ENCODE assay signal across 8 cellular contexts in genomic region chr7:101121996-101122932, GRCh38. TPM values are rescaled to one million over a fixed set of nuclear protein-coding genes. Genes with fewer than 3 reads are reported as not detected.
DNase-seq lines count a peak whose midpoint lies in the region; ATAC-seq and TF ChIP-seq lines count a peak whose summit lies in the region.

No MANE protein-coding gene starts in this region.

- H3K27me3 Mint-ChIP-seq in Caco-2 (ENCODE audit: insufficient read depth, unreplicated experiment) = no peaks in the 10 kb centered on the region

- 46% methylated on average over 4 of the region's 17 CpGs; no CpG with 5 or more reads in 1 of the 2 experiments for WGBS in IMR-90 (ENCODE audit: extremely low coverage in 2 of 2, insufficient read length in 1 of 2), 2 experiments

- peak overlapping the region; percentile 65 for H3K4me3 Mint-ChIP-seq in Caco-2 (ENCODE audit: unreplicated experiment)

- no TSS peak for BruUV-seq in Caco-2 (replicated peaks; lab: Mats Ljungman, UMichigan)
- BruUV-seq in IMR-90 (replicated peaks; lab: Mats Ljungman, UMichigan) = no TSS peak

- H2BK15ac ChIP-seq in IMR-90 (ENCODE audit: low read depth, low read length) = peak overlapping the region; percentile 98

- peak; percentile 7 for TF ChIP-seq RAD21 in IMR-90 (IDR thresholded peaks at IDR 0.05; ENCODE audit: low read length)

- peak overlapping the region; percentile 94 for H2BK120ac ChIP-seq in IMR-90 (ENCODE audit: low read depth, low read length)

- H3K14ac ChIP-seq in IMR-90 (replicated peaks; ENCODE audit: low read depth, low read length) = peak overlapping the region; percentile 99

- H3K27ac ChIP-seq in IMR-90 (ENCODE audit: insufficient read depth, low read length) = peak overlapping the region; percentile 93
- H3K27ac ChIP-seq in brain microvascular endothelial cell = peak overlapping the region; percentile 97
- H3K27ac ChIP-seq in subcutaneous abdominal adipose tissue (ENCODE audit: low read depth, low read length) = peak overlapping the region; percentile 69

- H4K91ac ChIP-seq in IMR-90 (ENCODE audit: insufficient read depth, low read depth, low read length) = peak overlapping the region; percentile 96

- H3K23ac ChIP-seq in IMR-90 (ENCODE audit: low read depth, low read length) = peak overlapping the region; percentile 97

- peaks cover 3% of the 10 kb centered on the region; the same call in 1 of the 2 replicates for H4K20me1 ChIP-seq in IMR-90 (ENCODE audit: insufficient read depth, low read length)

- peak; percentile 64 for ATAC-seq in IMR-90 (ENCODE audit: low read depth)
- ATAC-seq in left colon = peak; percentile 76
- no peak for ATAC-seq in GM18909 (IDR thresholded peaks at IDR 0.05; ENCODE audit: poor library complexity, unreplicated experiment)
- no peak for ATAC-seq in HG02759 (IDR thresholded peaks at IDR 0.05; ENCODE audit: unreplicated experiment)

- H3K18ac ChIP-seq in IMR-90 (ENCODE audit: low read depth, low read length) = peak overlapping the region; percentile 72

- TF ChIP-seq CTCF in Caco-2 (IDR thresholded peaks at IDR 0.05; ENCODE audit: insufficient read depth in 1 of 2, low read depth in 1 of 2, low read length in 1 of 2, severe bottlenecking in 1 of 2, unreplicated experiment in 1 of 2) (no peak), IMR-90 (conservative IDR thresholded peaks at IDR 0.05; ENCODE audit: low read depth, low read length) (no peak), brain microvascular endothelial cell (IDR thresholded peaks at IDR 0.05; ENCODE audit: low read depth, low read length, missing control alignments) (no peak)

- peak overlapping the region; percentile 98 for H2AK5ac ChIP-seq in IMR-90 (ENCODE audit: low read depth, low read length)

- POLR2A ChIA-PET in Caco-2 (lab: Charles Lee) (interaction anchor here (0.5 to 1.1 kb wide), 4 partner anchors 12 to 286 kb away, joined by 3 to 5 read pairs (median 3); no protein-coding TSS in a partner anchor), IMR-90 (lab: Charles Lee; ENCODE audit: unreplicated experiment) (interaction anchor here (0.6 to 1.2 kb wide), 5 partner anchors 11 to 510 kb away, joined by 3 to 7 read pairs (median 4); partner anchors contain the start of gene TRIM56)

- in situ Hi-C loops in IMR-90 (cut with MboI; ENCODE audit: low sequenced_read_pairs) = loop anchor here (25.0 kb wide), 1 partner anchor 685 kb away; the partner anchor contains the start of genes MEPCE, PPP1R35 and ZCWPW1
- in situ Hi-C loops in brain microvascular endothelial cell (cut with HindIII; ENCODE audit: low pct_ligation_motif_present, low sequenced_read_pairs) = no loop called here

- intact Hi-C loops in Caco-2 (cut with micrococcal nuclease; ENCODE audit: unreplicated experiment) = no loop called here
- intact Hi-C loops in IMR-90 (cut with micrococcal nuclease) = loop anchor here (1.0 kb wide), 1 partner anchor 22 kb away; no protein-coding TSS in a partner anchor
- intact Hi-C loops in left colon (cut with DNase I, micrococcal nuclease) = no loop called here

- peak overlapping the region; percentile 97 for H3K4ac ChIP-seq in IMR-90 (ENCODE audit: low read depth, low read length)

- H2BK20ac ChIP-seq in IMR-90 (ENCODE audit: low read depth, low read length) = peak overlapping the region; percentile 97

- H3K36me3 ChIP-seq in Caco-2 (ENCODE audit: control insufficient read depth, insufficient read depth, low read length) (no peaks in the 10 kb centered on the region), IMR-90 (ENCODE audit: control insufficient read depth, insufficient read depth, low read length) (no peaks in the 10 kb centered on the region; the same call in 1 of the 2 replicates), brain microvascular endothelial cell (replicated peaks) (peaks cover 3% of the 10 kb centered on the region), subcutaneous abdominal adipose tissue (ENCODE audit: control insufficient read depth in 5 of 5, insufficient read depth in 5 of 5, low read length in 5 of 5) (no peaks in the 10 kb centered on the region)

- H3K9me3 Mint-ChIP-seq in Caco-2 (ENCODE audit: unreplicated experiment) = no peaks in the 10 kb centered on the region

- H3K36me3 Mint-ChIP-seq in Caco-2 (ENCODE audit: insufficient read depth, unreplicated experiment) = no peaks in the 10 kb centered on the region

- CTCF ChIA-PET in Caco-2 (lab: Charles Lee) (interaction anchor here (0.6 to 1.4 kb wide), 4 partner anchors 14 to 37 kb away, joined by 4 read pairs; partner anchors contain the start of gene TRIM56), IMR-90 (lab: Yijun Ruan, JAX) (interaction anchor here (0.9 to 1.5 kb wide), 3 partner anchors 21 to 45 kb away, joined by 3 read pairs; no protein-coding TSS in a partner anchor)

- peak overlapping the region; percentile 96 for H3K56ac ChIP-seq in IMR-90 (ENCODE audit: extremely low read depth, insufficient read depth, low read length)

- peak overlapping the region; percentile 73 to 98 for H4K8ac ChIP-seq in IMR-90 (ENCODE audit: low read depth in 2 of 2, low read length in 2 of 2)

- H3K27ac Mint-ChIP-seq in Caco-2 (ENCODE audit: unreplicated experiment) = peak overlapping the region; percentile 79

- H2AK9ac ChIP-seq in IMR-90 (replicated peaks; ENCODE audit: low read depth, low read length, poor library complexity) = peak overlapping the region; percentile 78

- H3K4me1 ChIP-seq in Caco-2 (peaks cover 33% of the 10 kb centered on the region), IMR-90 (ENCODE audit: control insufficient read depth, insufficient read depth, low read length) (peaks cover 25% of the 10 kb centered on the region), subcutaneous abdominal adipose tissue (ENCODE audit: control insufficient read depth in 5 of 5, insufficient read depth in 5 of 5, low read length in 5 of 5) (peaks cover 10 to 48% (median 33%) of the 10 kb centered on the region in 5 donors)

- H3K9me3 ChIP-seq in Caco-2 = no peaks in the 10 kb centered on the region
- H3K9me3 ChIP-seq in IMR-90 (ENCODE audit: control insufficient read depth, insufficient read depth, low read length) = no peaks in the 10 kb centered on the region
- H3K9me3 ChIP-seq in subcutaneous abdominal adipose tissue (ENCODE audit: control insufficient read depth in 5 of 5, low read length in 5 of 5) = no peaks in the 10 kb centered on the region

- H3K27me3 ChIP-seq in Caco-2 (replicated peaks; ENCODE audit: control insufficient read depth, insufficient read depth, low read length) (no peaks in the 10 kb centered on the region), IMR-90 (ENCODE audit: control insufficient read depth, insufficient read depth, low read length) (no peaks in the 10 kb centered on the region), brain microvascular endothelial cell (replicated peaks) (no peaks in the 10 kb centered on the region), subcutaneous abdominal adipose tissue (ENCODE audit: control insufficient read depth in 5 of 5, insufficient read depth in 4 of 5, low read length in 5 of 5) (peaks cover 0 to 16% (median 2%) of the 10 kb centered on the region in 5 donors)

- peak overlapping the region; percentile 74 for H2AFZ ChIP-seq in IMR-90 (replicated peaks; ENCODE audit: low read length, poor library complexity)

- H3K4me3 ChIP-seq in Caco-2 (ENCODE audit: low read depth, low read length) = peak overlapping the region; percentile 13
- H3K4me3 ChIP-seq in IMR-90 (ENCODE audit: insufficient read depth, low read depth, low read length) = peak overlapping the region; percentile 19
- H3K4me3 ChIP-seq in brain microvascular endothelial cell (ENCODE audit: low read depth, low read length) = peak overlapping the region; percentile 29
- peak overlapping the region; percentile 32 to 77 (median 55) for H3K4me3 ChIP-seq in subcutaneous abdominal adipose tissue (ENCODE audit: low read depth in 1 of 5, low read length in 5 of 5)

- H2BK5ac ChIP-seq in IMR-90 (ENCODE audit: low read depth, low read length, poor library complexity, severe bottlenecking) = peak overlapping the region; percentile 96

- H3K4me2 ChIP-seq in IMR-90 (ENCODE audit: low read depth, low read length) = peak overlapping the region; percentile 68

- peak overlapping the region; percentile 83 for H4K5ac ChIP-seq in IMR-90 (ENCODE audit: low read depth, low read length)

- H3K9ac ChIP-seq in IMR-90 (ENCODE audit: low read depth, low read length) (peak overlapping the region; percentile 75), subcutaneous abdominal adipose tissue (ENCODE audit: low read length in 5 of 5) (peak overlapping the region in 3 of 5 donors; percentile 35 to 58 (median 44))

- peak; percentile 84 for TF ChIP-seq POLR2A in IMR-90 (IDR thresholded peaks at IDR 0.05; ENCODE audit: low read depth, low read length)

- H3K79me1 ChIP-seq in IMR-90 (ENCODE audit: low read depth in 1 of 2, low read length in 2 of 2) = peaks cover 4 to 48% of the 10 kb centered on the region in 2 experiments; a peak in 2 of 4 replicates

- H3K4me1 Mint-ChIP-seq in Caco-2 (ENCODE audit: low read depth, unreplicated experiment) = peaks cover 22% of the 10 kb centered on the region

- dilution Hi-C loops in IMR-90 (cut with HindIII; ENCODE audit: low sequenced_read_pairs, unreplicated experiment) = no loop called here

- DNase-seq in Caco-2 = peak; percentile 67 to 89
- DNase-seq in IMR-90 = peak; percentile 99
- peak; percentile 98 for DNase-seq in brain microvascular endothelial cell
- peak; percentile 27 to 61 for DNase-seq in left colon
- DNase-seq in hippocampal formation (lab: John Stamatoyannopoulos, UW) = no peak

- peaks cover 29% of the 10 kb centered on the region for H3K9me1 ChIP-seq in IMR-90 (ENCODE audit: insufficient read depth, low read length)

RNA-seq across cellular contexts. Expression of gene SERPINE1, which starts 4.6 kb away (rescaled TPM):
- total RNA-seq in Caco-2 (2022) (0.09 and 0.25 TPM in 2 replicates), IMR-90 (2012; rRNA removed) (1,441 and 1,485 TPM in 2 replicates), left colon (1 to 10 TPM; 1.8 to 3.1 TPM)
- polyA plus RNA-seq in IMR-90 (2012; rRNA removed) = 2,783 and 2,870 TPM in 2 replicates
- 1,325 and 1,597 TPM in 2 replicates for polyA plus RNA-seq in IMR-90 (2012; cell fraction: cytosol; rRNA removed)
- polyA plus RNA-seq in IMR-90 (2012; cell fraction: nucleus; rRNA removed; ENCODE audit: low replicate concordance) = 924 and 1,074 TPM in 2 replicates

RNA-seq across cellular contexts. Expression of gene AP1S1, which starts 32.0 kb away (rescaled TPM):
- total RNA-seq in Caco-2 (2022) = 52.3 and 62.9 TPM in 2 replicates
- 233 and 295 TPM in 2 replicates for total RNA-seq in IMR-90 (2012; rRNA removed)
- 178 and 187 TPM in 2 replicates for polyA plus RNA-seq in IMR-90 (2012; rRNA removed)
- 282 and 325 TPM in 2 replicates for polyA plus RNA-seq in IMR-90 (2012; cell fraction: cytosol; rRNA removed)
- polyA plus RNA-seq in IMR-90 (2012; cell fraction: nucleus; rRNA removed; ENCODE audit: low replicate concordance) = 110 and 121 TPM in 2 replicates
- total RNA-seq in left colon = 10 to 100 TPM; 70.5 to 84.8 TPM

RNA-seq across cellular contexts. Expression of gene TRIM56, which starts 37.0 kb away (rescaled TPM):
- total RNA-seq in Caco-2 (2022) = 30.3 and 33.4 TPM in 2 replicates
- total RNA-seq in IMR-90 (2012; rRNA removed) = 3.9 and 4.4 TPM in 2 replicates
- 4.7 and 5.9 TPM in 2 replicates for polyA plus RNA-seq in IMR-90 (2012; rRNA removed)
- polyA plus RNA-seq in IMR-90 (2012; cell fraction: cytosol; rRNA removed) = 2.7 and 2.9 TPM in 2 replicates
- 10.6 and 11.6 TPM in 2 replicates for polyA plus RNA-seq in IMR-90 (2012; cell fraction: nucleus; rRNA removed; ENCODE audit: low replicate concordance)
- total RNA-seq in left colon = 10 to 100 TPM; 36.2 to 43.3 TPM

RNA-seq across cellular contexts. Expression of gene VGF, which starts 43.1 kb away (rescaled TPM):
- total RNA-seq in Caco-2 (2022) = 1.2 and 1.3 TPM in 2 replicates
- 0.18 and 0.28 TPM in 2 replicates for total RNA-seq in IMR-90 (2012; rRNA removed)
- polyA plus RNA-seq in IMR-90 (2012; rRNA removed) = 0.50 and 0.59 TPM in 2 replicates
- polyA plus RNA-seq in IMR-90 (2012; cell fraction: cytosol; rRNA removed) = 0.64 and 0.82 TPM in 2 replicates
- polyA plus RNA-seq in IMR-90 (2012; cell fraction: nucleus; rRNA removed; ENCODE audit: low replicate concordance) = 0.36 and 0.83 TPM in 2 replicates
- under 1 TPM; 0.40 to 0.73 TPM for total RNA-seq in left colon

RNA-seq across cellular contexts. Expression of gene NAT16, which starts 57.8 kb away (rescaled TPM):
- total RNA-seq in Caco-2 (2022) = 0.19 TPM in 1 of 2 replicates, not detected in the other
- not detected in 2 replicates for total RNA-seq in IMR-90 (2012; rRNA removed)
- 0.03 and 0.05 TPM in 2 replicates for polyA plus RNA-seq in IMR-90 (2012; rRNA removed)
- 0.02 and 0.04 TPM in 2 replicates for polyA plus RNA-seq in IMR-90 (2012; cell fraction: cytosol; rRNA removed)
- polyA plus RNA-seq in IMR-90 (2012; cell fraction: nucleus; rRNA removed; ENCODE audit: low replicate concordance) = 0.25 and 0.53 TPM in 2 replicates
- total RNA-seq in left colon = not detected

Comparison
In these comparisons a context has a peak if more than half of its experiments do, and no peak if none do; other contexts are left out.
1. DNase-seq: peak in Caco-2 (2 of 2), IMR-90 (single experiment), brain microvascular endothelial cell (single experiment) and left colon (2 of 2); none in hippocampal formation (0 of 2).
2. ATAC-seq: peak in IMR-90 (single experiment) and left colon (single experiment); none in GM18909 (single experiment) and HG02759 (single experiment).
3. RNA of gene SERPINE1, which starts 4.6 kb away (total RNA-seq): 1,441 to 1,485 TPM in IMR-90; 1.8 to 3.1 TPM in left colon and 0.09 to 0.25 TPM in Caco-2; every median in the first group is over 100 times any median in the second.
4. Peak in every context shown above with its lines, with median percentiles within 50 percentile points of each other: H3K4me3 ChIP-seq and H3K27ac ChIP-seq.